ENCODE assay signal across 13 cellular contexts in genomic region chr5:171630670-171631065, GRCh38.
"Had no signal": no experiment of that assay in that cellular context is flagged by ENCODE, and none has a peak within 500 bp of the region (broad histone marks: within the 10 kb centered on the region; RNA-seq: fewer than 3 reads in every experiment).

No MANE protein-coding gene starts in this region.

- H3K27ac ChIP-seq: cardiac muscle cell, gastroesophageal sphincter, lower lobe of right lung, upper lobe of left lung, VCaP had no signal

- H3K36me3 Mint-ChIP-seq: activated naive CD4-positive, alpha-beta T cell treated with anti-CD3 and anti-CD28 coated beads, Interleukin-2, amount 10 ng/mL, durations not matched to agents 7 days and 5 days had no signal

- H3K4me1 Mint-ChIP-seq: activated naive CD4-positive, alpha-beta T cell treated with anti-CD3 and anti-CD28 coated beads, Interleukin-2, amount 10 ng/mL, durations not matched to agents 7 days and 5 days had no signal

- H3K36me3 ChIP-seq: cardiac muscle cell, gastroesophageal sphincter, lower lobe of right lung, upper lobe of left lung had no signal

- DNase-seq: activated naive CD4-positive, alpha-beta T cell treated with anti-CD3 and anti-CD28 coated beads, Interleukin-2, amount 10 ng/mL, durations not matched to agents 7 days and 5 days; activated T-cell treated with anti-CD3 and anti-CD28 coated beads, Interleukin-2, amount 50 U/mL, for 1 hour; midbrain; stimulated activated CD4-positive, alpha-beta T cell treated with anti-CD3 and anti-CD28 coated beads, Interleukin-1b, Interleukin-23, amount 100 ng/mL, for 48 hours; stimulated activated naive CD8-positive, alpha-beta T cell treated with anti-CD3 and anti-CD28 coated beads, Interleukin-15, amount 100 ng/mL, for 72 hours; T-helper 1 cell had no signal

- H3K27me3 ChIP-seq: upper lobe of left lung had no signal

- FAIRE-seq: endometrium had no signal

- H3K4me3 Mint-ChIP-seq: activated naive CD4-positive, alpha-beta T cell treated with anti-CD3 and anti-CD28 coated beads, Interleukin-2, amount 10 ng/mL, durations not matched to agents 7 days and 5 days; neural crest cell had no signal

- H3K9me3 Mint-ChIP-seq: activated naive CD4-positive, alpha-beta T cell treated with anti-CD3 and anti-CD28 coated beads, Interleukin-2, amount 10 ng/mL, durations not matched to agents 7 days and 5 days; neural crest cell; stimulated activated naive CD8-positive, alpha-beta T cell treated with anti-CD3 and anti-CD28 coated beads, Interleukin-15, amount 100 ng/mL, for 72 hours had no signal

- H3K27ac Mint-ChIP-seq: activated naive CD4-positive, alpha-beta T cell treated with anti-CD3 and anti-CD28 coated beads, Interleukin-2, amount 10 ng/mL, durations not matched to agents 7 days and 5 days; stimulated activated naive CD8-positive, alpha-beta T cell treated with anti-CD3 and anti-CD28 coated beads, Interleukin-15, amount 100 ng/mL, for 72 hours had no signal

- H3K9me3 ChIP-seq: gastroesophageal sphincter, lower lobe of right lung, upper lobe of left lung had no signal

- H3K4me3 ChIP-seq: cardiac muscle cell, gastroesophageal sphincter, upper lobe of left lung had no signal
